ENCODE assay signal across 8 cellular contexts in genomic region chr9:114507726-114508125, GRCh38. TPM values are rescaled to one million over a fixed set of nuclear protein-coding genes. Genes with fewer than 3 reads are reported as not detected.
DNase-seq lines count a peak whose midpoint lies in the region; ATAC-seq and TF ChIP-seq lines count a peak whose summit lies in the region.

No MANE protein-coding gene starts in this region.

- no peaks in the 10 kb centered on the region for H3K9me3 ChIP-seq in Loucy (ENCODE audit: insufficient read depth, low read depth, low read length)

- no peak overlapping the region for H4K5ac ChIP-seq in mesendoderm (ENCODE audit: low read length)

- no peaks in the 10 kb centered on the region for H3K9me2 ChIP-seq in Loucy (replicated peaks; ENCODE audit: low read depth, low read length)

- ATAC-seq in GM19328 (IDR thresholded peaks at IDR 0.05; ENCODE audit: unreplicated experiment) (no peak), HG03025 (IDR thresholded peaks at IDR 0.05; ENCODE audit: low FRiP score, unreplicated experiment) (no peak), GM18520 (IDR thresholded peaks at IDR 0.05; ENCODE audit: unreplicated experiment) (no peak)

- peaks cover 24% of the 10 kb centered on the region for H3K27me3 Mint-ChIP-seq in brain

- H3K36me3 ChIP-seq in Loucy (ENCODE audit: insufficient read depth, low read length): no peaks in the 10 kb centered on the region
- H3K36me3 ChIP-seq in mesendoderm (ENCODE audit: control insufficient read depth, insufficient read depth, low read length): no peaks in the 10 kb centered on the region

- peaks cover 44% of the 10 kb centered on the region for H3K4me1 Mint-ChIP-seq in brain

- H2AFZ ChIP-seq in Loucy (ENCODE audit: low read length): no peak overlapping the region

- H3K79me2 ChIP-seq in Loucy (ENCODE audit: insufficient read depth, low read length) (no peaks in the 10 kb centered on the region), mesendoderm (ENCODE audit: control insufficient read depth, insufficient read depth, low read length) (no peaks in the 10 kb centered on the region)

- H4K20me1 ChIP-seq in Loucy (ENCODE audit: insufficient read depth, low read length, poor library complexity, severe bottlenecking): no peaks in the 10 kb centered on the region

- H3K27ac Mint-ChIP-seq in brain: peak overlapping the region in 4 of 5 experiments; percentile 41 to 94 (median 76)

- H3K4me3 ChIP-seq in Loucy (ENCODE audit: low read length, poor library complexity, severe bottlenecking): no peak overlapping the region
- no peak overlapping the region for H3K4me3 ChIP-seq in mesendoderm (ENCODE audit: low read length)

- no peak overlapping the region for H3K4me2 ChIP-seq in Loucy (ENCODE audit: low read depth, low read length, poor library complexity, severe bottlenecking)
- H3K4me2 ChIP-seq in mesendoderm (ENCODE audit: low read length): no peak overlapping the region

- H3K27me3 ChIP-seq in Loucy (ENCODE audit: insufficient read depth, low read length, poor library complexity, severe bottlenecking) (no peaks in the 10 kb centered on the region), mesendoderm (ENCODE audit: insufficient read depth, low read length, poor library complexity) (no peaks in the 10 kb centered on the region)

- no peak overlapping the region for H3K56ac ChIP-seq in mesendoderm (ENCODE audit: low read length)

- WGBS in mesendoderm (ENCODE audit: extremely low coverage, insufficient coverage, low lambda C conversion rate): no CpG with 5 or more reads among the region's 3 CpGs

- H2BK15ac ChIP-seq in mesendoderm (replicated peaks; ENCODE audit: low read depth): no peak overlapping the region

- TF ChIP-seq CTCF in Loucy (conservative IDR thresholded peaks at IDR 0.05; ENCODE audit: low read length): peak; percentile 69
- peak in 1 of 2 experiments; percentile 41 for TF ChIP-seq CTCF in brain (conservative IDR thresholded peaks at IDR 0.05)

- no peak overlapping the region for H4K8ac ChIP-seq in mesendoderm (ENCODE audit: low read depth, low read length)

- H3K27ac ChIP-seq in mesendoderm (ENCODE audit: low read depth, low read length): no peak overlapping the region

- DNase-seq in NCI-H2171 treated with DMSO at 0.1 percent for 48 hours (lab: John Stamatoyannopoulos, UW) (peak; percentile 43), NCI-H2171 (lab: John Stamatoyannopoulos, UW) (no peak), mesendoderm (peak; percentile 65)

- no peak overlapping the region for H2AK5ac ChIP-seq in mesendoderm (ENCODE audit: low read length)

- peak overlapping the region; percentile 42 to 75 (median 50) for H3K4me3 Mint-ChIP-seq in brain

- no peak overlapping the region for H3K9ac ChIP-seq in Loucy (ENCODE audit: low read depth, low read length, poor library complexity, severe bottlenecking)
- H3K9ac ChIP-seq in mesendoderm (ENCODE audit: low read length): no peak overlapping the region

- no peaks in the 10 kb centered on the region for H3K36me3 Mint-ChIP-seq in brain

- H3K4me1 ChIP-seq in Loucy (ENCODE audit: insufficient read depth, low read length, poor library complexity, severe bottlenecking): peaks cover 6% of the 10 kb centered on the region
- H3K4me1 ChIP-seq in mesendoderm (ENCODE audit: control insufficient read depth, low read depth, low read length): no peaks in the 10 kb centered on the region

- no peaks in the 10 kb centered on the region for H3F3A ChIP-seq in Loucy (ENCODE audit: low read depth)

- H2BK5ac ChIP-seq in mesendoderm (ENCODE audit: low read length): no peak overlapping the region

- H3K18ac ChIP-seq in mesendoderm (ENCODE audit: low read length): no peak overlapping the region

- peaks cover 0 to 3% (median 0%) of the 10 kb centered on the region in 5 experiments for H3K9me3 Mint-ChIP-seq in brain

- H2BK120ac ChIP-seq in mesendoderm (ENCODE audit: low read depth, low read length): no peak overlapping the region

- H3K79me1 ChIP-seq in mesendoderm (ENCODE audit: low read length): no peaks in the 10 kb centered on the region

- no peak overlapping the region for H3K23ac ChIP-seq in mesendoderm (ENCODE audit: low read length)

- no peak overlapping the region for H3K4ac ChIP-seq in mesendoderm (ENCODE audit: low read depth, low read length)

RNA-seq across cellular contexts. Expression of gene WHRN, which starts 2.5 kb away (rescaled TPM):
- 37.3 TPM for polyA plus RNA-seq in brain (ENCODE audit: insufficient read depth, low read depth, low replicate concordance)
- 2.5 TPM for polyA plus RNA-seq in mesendoderm (2013, experiment 1 of 2)
- polyA plus RNA-seq in mesendoderm (2013, experiment 2 of 2): 3.0 TPM
